ENCODE assay signal across 9 cellular contexts in the genomic region with DNA sequence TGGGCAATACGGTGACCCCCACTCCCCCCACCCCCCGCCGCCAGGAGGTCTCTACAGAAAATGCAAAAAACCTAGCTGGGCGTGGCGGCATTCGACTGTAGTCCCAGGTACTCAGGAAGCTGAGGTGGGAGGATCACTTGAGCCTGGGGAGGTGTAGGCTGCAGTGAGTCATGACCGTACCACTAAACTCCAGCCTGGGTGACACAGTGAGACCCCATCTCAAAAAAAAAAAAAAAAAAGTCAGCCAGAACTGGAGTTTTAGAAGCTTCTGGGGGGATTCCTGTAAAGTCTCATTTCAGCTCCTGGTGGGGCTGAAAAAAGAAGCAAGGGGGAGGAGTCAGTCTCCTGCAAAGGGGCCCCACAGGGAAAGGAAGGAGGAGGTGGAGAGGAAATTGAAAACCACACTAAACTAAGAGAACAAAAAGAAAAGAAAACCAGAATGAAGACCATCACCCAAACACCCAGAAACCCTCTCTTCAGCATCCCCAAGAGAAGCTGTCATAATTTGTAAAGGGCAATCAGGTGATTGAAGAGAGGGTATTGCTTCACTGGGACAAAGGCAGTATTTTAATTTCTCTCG. TPM values are rescaled to one million over a fixed set of nuclear protein-coding genes. Genes with fewer than 3 reads are reported as not detected.
DNase-seq lines count a peak whose midpoint lies in the region; ATAC-seq and TF ChIP-seq lines count a peak whose summit lies in the region.
"Had no signal": no experiment of that assay in that cellular context is flagged by ENCODE, and none has a peak within 500 bp of the region (broad histone marks: within the 10 kb centered on the region; RNA-seq: fewer than 3 reads in every experiment).

No MANE protein-coding gene starts in this region.

- H3K27ac Mint-ChIP-seq in activated CD4-positive, alpha-beta T cell treated with anti-CD3 and anti-CD28 coated beads for 36 hours = peak overlapping the region; percentile 95

- H3K4me3 ChIP-seq in prostate gland = no peak overlapping the region
- H3K4me3 ChIP-seq: lung had no signal

- no peaks in the 10 kb centered on the region for H3K36me3 ChIP-seq in prostate gland

- H3K36me3 Mint-ChIP-seq in activated CD4-positive, alpha-beta T cell treated with anti-CD3 and anti-CD28 coated beads for 36 hours (ENCODE audit: low read depth) = peaks cover 2% of the 10 kb centered on the region

- WGBS in prostate gland = 78% methylated on average over 8 of the region's 8 CpGs

- peak; percentile 41 for DNase-seq in NK-92 treated with Interleukin-12 subunit alpha and Interleukin-12 subunit beta, amount 100 ng/mL, for 24 hours (lab: John Stamatoyannopoulos, UW)
- DNase-seq in NK-92 (lab: John Stamatoyannopoulos, UW; ENCODE audit: unreplicated experiment) (no peak), prostate gland (ENCODE audit: low spot score) (no peak), GM19238 (ENCODE audit: insufficient read length, low spot score) (no peak)
- peak; percentile 75 for DNase-seq in activated CD4-positive, alpha-beta T cell treated with anti-CD3 and anti-CD28 coated beads for 36 hours
- peak; percentile 51 for DNase-seq in effector CD8-positive, alpha-beta T cell (lab: John Stamatoyannopoulos, UW)
- peak; percentile 48 for DNase-seq in stimulated activated naive CD8-positive, alpha-beta T cell treated with anti-CD3 and anti-CD28 coated beads, Interleukin-15, Interleukin-2, amounts not matched to agents 100 U/mL and 50 U/mL, for 24 hours

- no peaks in the 10 kb centered on the region for H3K9me3 Mint-ChIP-seq in activated CD4-positive, alpha-beta T cell treated with anti-CD3 and anti-CD28 coated beads for 36 hours (ENCODE audit: low read depth)

- no peaks in the 10 kb centered on the region for H3K27me3 ChIP-seq in prostate gland (replicated peaks; ENCODE audit: insufficient read depth)

- no peaks in the 10 kb centered on the region for H3K27me3 Mint-ChIP-seq in activated CD4-positive, alpha-beta T cell treated with anti-CD3 and anti-CD28 coated beads for 36 hours

- CTCF ChIA-PET in activated CD4-positive, alpha-beta T cell treated with anti-CD3 and anti-CD28 coated beads for 36 hours (lab: Charles Lee) = interaction anchor here (0.7 to 4.1 kb wide), 9 partner anchors 8 to 679 kb away, joined by 3 to 38 read pairs (median 3); no protein-coding TSS in a partner anchor

- no peak overlapping the region for H3K27ac ChIP-seq in prostate gland

- TF ChIP-seq POLR2A in prostate gland (IDR thresholded peaks at IDR 0.05) = no peak

- intact Hi-C loops in activated CD4-positive, alpha-beta T cell treated with anti-CD3 and anti-CD28 coated beads for 36 hours (cut with DNase I, micrococcal nuclease) = loop anchor here (2.0 to 5.0 kb wide), 4 partner anchors 46 to 1153 kb away; a partner anchor contains a TSS
- intact Hi-C loops in prostate gland (cut with DNase I) = no loop called here

- no peak for TF ChIP-seq CTCF in prostate gland (IDR thresholded peaks at IDR 0.05)

- ATAC-seq in activated CD4-positive, alpha-beta T cell treated with anti-CD3 and anti-CD28 coated beads for 36 hours = peak; percentile 45
- ATAC-seq in stimulated activated naive CD8-positive, alpha-beta T cell treated with anti-CD3 and anti-CD28 coated beads, Interleukin-15, Interleukin-2, amounts not matched to agents 100 U/mL and 50 U/mL, for 24 hours = peak; percentile 39
- no peak for ATAC-seq in HG03469 (IDR thresholded peaks at IDR 0.05; ENCODE audit: unreplicated experiment)

- POLR2A ChIA-PET in activated CD4-positive, alpha-beta T cell treated with anti-CD3 and anti-CD28 coated beads for 36 hours (lab: Charles Lee) = interaction anchor here (0.6 to 1.2 kb wide), 4 partner anchors 10 to 129 kb away, joined by 3 to 5 read pairs (median 4); no protein-coding TSS in a partner anchor

- H3K4me3 Mint-ChIP-seq in activated CD4-positive, alpha-beta T cell treated with anti-CD3 and anti-CD28 coated beads for 36 hours = peak overlapping the region; percentile 72

- no peaks in the 10 kb centered on the region for H3K4me1 ChIP-seq in prostate gland (replicated peaks)

- H3K4me1 Mint-ChIP-seq in activated CD4-positive, alpha-beta T cell treated with anti-CD3 and anti-CD28 coated beads for 36 hours = peaks cover 73% of the 10 kb centered on the region

- H3K9me3 ChIP-seq in prostate gland = no peaks in the 10 kb centered on the region

RNA-seq across cellular contexts. Expression of a gene that starts 50.4 kb away (rescaled TPM):
- 10 to 100 TPM; 17.3 to 22.0 TPM for total RNA-seq in activated CD4-positive, alpha-beta T cell treated with anti-CD3 and anti-CD28 coated beads for 36 hours
- total RNA-seq in prostate gland = 10 to 100 TPM; 18.0 to 59.7 TPM

Comparison
In these comparisons a context has a peak if more than half of its experiments do, and no peak if none do; other contexts are left out.
1. DNase-seq: peak in NK-92 treated with Interleukin-12 subunit alpha and Interleukin-12 subunit beta, amount 100 ng/mL, for 24 hours (single experiment), activated CD4-positive, alpha-beta T cell treated with anti-CD3 and anti-CD28 coated beads for 36 hours (single experiment), effector CD8-positive, alpha-beta T cell (single experiment) and stimulated activated naive CD8-positive, alpha-beta T cell treated with anti-CD3 and anti-CD28 coated beads, Interleukin-15, Interleukin-2, amounts not matched to agents 100 U/mL and 50 U/mL, for 24 hours (single experiment); none in NK-92 (single experiment), prostate gland (single experiment) and GM19238 (single experiment).